Comparison of ENCODE assay signal across 8 cellular contexts in genomic region chr9:104961238-104961637, GRCh38. TPM values are rescaled to one million over a fixed set of nuclear protein-coding genes. Genes with fewer than 3 reads are reported as not detected.
DNase-seq lines count a peak whose midpoint lies in the region; ATAC-seq and TF ChIP-seq lines count a peak whose summit lies in the region.

No MANE protein-coding gene starts in this region.

- no peak for TF ChIP-seq CTCF in transverse colon (IDR thresholded peaks at IDR 0.05)
- TF ChIP-seq CTCF in gastroesophageal sphincter (IDR thresholded peaks at IDR 0.05): no peak
- no peak for TF ChIP-seq CTCF in sigmoid colon (IDR thresholded peaks at IDR 0.05)

- TF ChIP-seq POLR2A in transverse colon (IDR thresholded peaks at IDR 0.05) (no peak), gastroesophageal sphincter (IDR thresholded peaks at IDR 0.05) (no peak), sigmoid colon (IDR thresholded peaks at IDR 0.05) (no peak)

- H3K4me1 ChIP-seq in transverse colon (peaks cover 9 to 17% (median 15%) of the 10 kb centered on the region in 4 donors), gastroesophageal sphincter (no peaks in the 10 kb centered on the region), sigmoid colon (peaks cover 0 to 12% (median 10%) of the 10 kb centered on the region in 4 donors)

- H3K4me1 Mint-ChIP-seq in activated T-cell treated with anti-CD3 and anti-CD28 coated beads, Interleukin-2, amount 50 U/mL, for 24 hours (ENCODE audit: low read depth): peaks cover 27% of the 10 kb centered on the region

- H3K27me3 ChIP-seq in transverse colon (no peaks in the 10 kb centered on the region), gastroesophageal sphincter (no peaks in the 10 kb centered on the region), sigmoid colon (no peaks in the 10 kb centered on the region)

- H3K9me3 ChIP-seq in transverse colon: no peaks in the 10 kb centered on the region
- H3K9me3 ChIP-seq in gastroesophageal sphincter: no peaks in the 10 kb centered on the region
- H3K9me3 ChIP-seq in sigmoid colon: no peaks in the 10 kb centered on the region

- intact Hi-C loops in transverse colon (cut with DNase I; ENCODE audit: low total_unique reads) (no loop called here), sigmoid colon (cut with DNase I) (no loop called here)

- in situ Hi-C loops in transverse colon (cut with MboI; ENCODE audit: low pct_ligation_motif_present in 1 of 4, low pct_unique_long_range_greater_than_20kb in 1 of 4, low sequenced_read_pairs in 3 of 4): no loop called here

- no peak for TF ChIP-seq EP300 in transverse colon (IDR thresholded peaks at IDR 0.05; ENCODE audit: low read depth)
- no peak for TF ChIP-seq EP300 in gastroesophageal sphincter (IDR thresholded peaks at IDR 0.05)
- TF ChIP-seq EP300 in sigmoid colon (IDR thresholded peaks at IDR 0.05): no peak

- WGBS in transverse colon (ENCODE audit: low coverage in 1 of 2), 2 donors: 46 to 75% methylated on average over 3 to 5 of the region's 5 CpGs
- WGBS in gastroesophageal sphincter (ENCODE audit: low coverage in 1 of 2), 2 donors: 76 to 93% methylated on average over 3 to 5 of the region's 5 CpGs
- 38 to 59% methylated on average over 5 of the region's 5 CpGs for WGBS in sigmoid colon, 2 donors

- H3K36me3 Mint-ChIP-seq in activated T-cell treated with anti-CD3 and anti-CD28 coated beads, Interleukin-2, amount 50 U/mL, for 24 hours (ENCODE audit: low read depth): no peaks in the 10 kb centered on the region

- H3K4me3 ChIP-seq in transverse colon (no peak overlapping the region), gastroesophageal sphincter (no peak overlapping the region), sigmoid colon (no peak overlapping the region)

- H3K9me3 Mint-ChIP-seq in activated T-cell treated with anti-CD3 and anti-CD28 coated beads, Interleukin-2, amount 50 U/mL, for 24 hours: no peaks in the 10 kb centered on the region

- H3K27me3 Mint-ChIP-seq in activated T-cell treated with anti-CD3 and anti-CD28 coated beads, Interleukin-2, amount 50 U/mL, for 24 hours: no peaks in the 10 kb centered on the region

- peak overlapping the region; percentile 90 for H3K27ac Mint-ChIP-seq in activated T-cell treated with anti-CD3 and anti-CD28 coated beads, Interleukin-2, amount 50 U/mL, for 24 hours

- peak; percentile 73 to 91 for DNase-seq in NOMO-1 (lab: John Stamatoyannopoulos, UW; ENCODE audit: unreplicated experiment in 2 of 2)
- DNase-seq in activated T-cell treated with anti-CD3 and anti-CD28 coated beads, Interleukin-2, amount 50 U/mL, for 24 hours: peak; percentile 37
- peak; percentile 86 for DNase-seq in iPS-NIHi7 (ENCODE audit: extremely low spot score)
- peak; percentile 69 for DNase-seq in transverse colon
- DNase-seq in sigmoid colon: no peak

- H3K27ac ChIP-seq in transverse colon (peak overlapping the region; percentile 43 to 73 (median 68)), gastroesophageal sphincter (no peak overlapping the region), sigmoid colon (no peak overlapping the region)

- no peak overlapping the region for H3K4me3 Mint-ChIP-seq in activated T-cell treated with anti-CD3 and anti-CD28 coated beads, Interleukin-2, amount 50 U/mL, for 24 hours

- H3K36me3 ChIP-seq in transverse colon (no peaks in the 10 kb centered on the region), gastroesophageal sphincter (no peaks in the 10 kb centered on the region), sigmoid colon (no peaks in the 10 kb centered on the region)

- ATAC-seq in GM19023 (IDR thresholded peaks at IDR 0.05; ENCODE audit: unreplicated experiment) (peak; percentile 69), HG03103 (IDR thresholded peaks at IDR 0.05; ENCODE audit: low read depth, unreplicated experiment) (peak; percentile 95), gastroesophageal sphincter (no peak)

RNA-seq across cellular contexts. Expression of gene ABCA1, which starts 33.3 kb away (rescaled TPM):
- total RNA-seq in transverse colon: 10 to 100 TPM; 20.5 to 67.3 (median 60.5) TPM
- total RNA-seq in gastroesophageal sphincter: 10 to 100 TPM; 46.2 to 91.5 (median 64.9) TPM
- 100 to 1,000 TPM in 1 of 4 donors, 10 to 100 TPM in 3; 76.7 to 110 (median 91.3) TPM for total RNA-seq in sigmoid colon
- 1 to 10 TPM; 2.4 to 7.4 (median 4.9) TPM for polyA plus RNA-seq in sigmoid colon

Comparison
In these comparisons a context has a peak if more than half of its experiments do, and no peak if none do; other contexts are left out.
1. H3K27ac ChIP-seq: peak in transverse colon (4 of 4); none in gastroesophageal sphincter (0 of 4) and sigmoid colon (0 of 4).